Comparison of ENCODE assay signal across 8 cellular contexts in the genomic region with DNA sequence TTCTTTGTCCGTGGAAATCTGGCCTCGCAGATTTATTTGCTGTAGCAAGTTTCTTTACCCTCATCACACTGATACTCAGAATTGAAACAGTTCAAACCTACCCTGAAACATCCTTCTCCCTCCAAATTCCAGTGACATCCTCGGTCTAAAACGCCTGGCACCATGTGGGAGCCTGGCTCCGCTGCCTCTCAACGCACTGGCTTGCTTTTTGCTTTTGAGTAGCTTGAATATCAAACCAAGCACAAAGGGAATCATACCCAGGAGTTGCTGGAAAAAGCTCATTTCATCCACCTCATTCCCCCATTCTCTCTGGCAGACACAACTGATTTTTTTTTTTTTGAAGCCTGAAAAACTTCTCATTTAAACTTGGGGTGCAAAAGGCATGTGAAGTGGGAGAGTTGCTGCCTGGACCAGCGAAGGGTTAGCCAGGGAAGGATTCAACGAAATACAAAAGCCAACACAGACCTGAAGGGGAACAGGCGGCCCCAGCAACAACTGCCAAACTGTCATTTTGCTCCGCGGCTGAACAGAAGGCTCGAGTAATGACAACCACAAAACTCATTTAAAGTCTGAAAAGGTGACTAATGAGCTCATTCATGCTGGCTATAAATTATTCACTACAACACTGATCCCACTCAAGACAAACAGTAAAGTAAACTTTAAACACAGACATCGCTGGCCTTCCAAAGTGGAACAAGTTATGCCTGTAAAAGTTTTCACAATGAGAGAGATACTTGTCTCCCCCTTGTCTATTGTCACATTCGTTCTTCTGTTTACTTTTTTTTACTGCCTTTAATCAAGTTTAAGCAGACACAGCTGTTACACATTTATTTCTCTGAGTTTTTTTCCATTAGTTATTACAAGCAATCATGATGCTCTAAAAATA. TPM values are rescaled to one million over a fixed set of nuclear protein-coding genes. Genes with fewer than 3 reads are reported as not detected.
DNase-seq lines count a peak whose midpoint lies in the region; ATAC-seq and TF ChIP-seq lines count a peak whose summit lies in the region.

No MANE protein-coding gene starts in this region.

- H3K27me3 ChIP-seq in esophagus muscularis mucosa (no peaks in the 10 kb centered on the region), neutrophil (no peaks in the 10 kb centered on the region)

- H3K9me3 ChIP-seq in esophagus muscularis mucosa (no peaks in the 10 kb centered on the region), neutrophil (no peaks in the 10 kb centered on the region)

- ATAC-seq in activated CD4-positive, CD25-positive, alpha-beta regulatory T cell treated with anti-CD3 and anti-CD28 coated beads, Interleukin-2, amount 50 U/mL, for 24 hours = peak; percentile 52 to 58
- no peak for ATAC-seq in GM21381 (IDR thresholded peaks at IDR 0.05; ENCODE audit: unreplicated experiment)

- no peak for TF ChIP-seq POLR2A in esophagus muscularis mucosa (IDR thresholded peaks at IDR 0.05; ENCODE audit: low read depth)

- H3K4me1 ChIP-seq in esophagus muscularis mucosa = peaks cover 33 to 52% (median 47%) of the 10 kb centered on the region in 4 donors
- peaks cover 37% of the 10 kb centered on the region in 2 experiments for H3K4me1 ChIP-seq in neutrophil (ENCODE audit: control insufficient read depth in 1 of 2, insufficient read depth in 1 of 2, low read depth in 1 of 2, low read length in 1 of 2)

- no peak for TF ChIP-seq CTCF in esophagus muscularis mucosa (IDR thresholded peaks at IDR 0.05)
- TF ChIP-seq CTCF in neutrophil (IDR thresholded peaks at IDR 0.05) = no peak

- TF ChIP-seq EP300 in esophagus muscularis mucosa (IDR thresholded peaks at IDR 0.05) = no peak

- WGBS in esophagus muscularis mucosa = 25% methylated on average over 14 of the region's 14 CpGs

- intact Hi-C loops in esophagus muscularis mucosa (cut with DNase I) = no loop called here

- DNase-seq in DMS 273 treated with DMSO at 0.1 percent for 48 hours (lab: John Stamatoyannopoulos, UW) (peak; percentile 74), NCI-H1092 treated with DMSO at 0.1 percent for 48 hours (lab: John Stamatoyannopoulos, UW) (peak; percentile 54), esophagus muscularis mucosa (ENCODE audit: extremely low spot score) (no peak), foreskin melanocyte (no peak), superior temporal gyrus (ENCODE audit: extremely low spot score) (no peak)

- H3K4me3 ChIP-seq in esophagus muscularis mucosa (peak overlapping the region; percentile 40 to 52 (median 45)), neutrophil (ENCODE audit: low read depth in 1 of 2, low read length in 1 of 2) (peak overlapping the region; percentile 46 to 62)

- H3K27ac ChIP-seq in esophagus muscularis mucosa (replicated peaks in 1 of 4) (peak overlapping the region; percentile 78 to 84 (median 80)), neutrophil (peak overlapping the region; percentile 88)

- H3K36me3 ChIP-seq in esophagus muscularis mucosa (no peaks in the 10 kb centered on the region), neutrophil (no peaks in the 10 kb centered on the region)

RNA-seq across cellular contexts. Expression of gene FOXN3, which starts 12.4 kb away (rescaled TPM):
- total RNA-seq in esophagus muscularis mucosa = 100 to 1,000 TPM; 114 to 180 (median 145) TPM

Comparison
In these comparisons a context has a peak if more than half of its experiments do, and no peak if none do; other contexts are left out.
1. DNase-seq: peak in DMS 273 treated with DMSO at 0.1 percent for 48 hours (single experiment) and NCI-H1092 treated with DMSO at 0.1 percent for 48 hours (single experiment); none in esophagus muscularis mucosa (single experiment), foreskin melanocyte (single experiment) and superior temporal gyrus (single experiment).